13 cellular contexts compared by ENCODE assay signal in the genomic region with DNA sequence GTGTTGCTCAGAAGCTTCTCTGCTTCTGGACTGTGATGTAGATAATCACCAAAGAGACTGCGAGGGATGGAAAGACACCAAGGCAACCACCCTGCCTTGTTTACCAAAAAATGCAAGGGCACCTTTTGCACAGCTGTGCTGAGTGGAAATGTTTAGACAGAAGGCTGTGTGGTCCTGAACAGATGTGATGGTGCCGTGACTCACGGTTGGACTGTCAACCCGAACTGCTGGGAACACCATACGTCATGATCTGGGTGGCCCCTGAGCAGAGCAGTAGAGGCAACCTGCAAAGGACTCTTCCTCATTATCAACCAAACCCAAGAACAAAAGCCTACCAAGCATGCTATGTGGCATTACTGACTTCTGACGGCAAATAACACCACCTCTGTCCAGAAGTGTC.
DNase-seq lines count a peak whose midpoint lies in the region; ATAC-seq and TF ChIP-seq lines count a peak whose summit lies in the region.
"Had no signal": no experiment of that assay in that cellular context is flagged by ENCODE, and none has a peak within 500 bp of the region (broad histone marks: within the 10 kb centered on the region; RNA-seq: fewer than 3 reads in every experiment).

No MANE protein-coding gene starts in this region.

- no peak for ATAC-seq in GM21723 (IDR thresholded peaks at IDR 0.05; ENCODE audit: unreplicated experiment)
- ATAC-seq in GM18873 (IDR thresholded peaks at IDR 0.05; ENCODE audit: low FRiP score, unreplicated experiment), result no peak
- ATAC-seq: HCT116, lower lobe of right lung had no signal

- no peak overlapping the region for H3K4me3 ChIP-seq in fibroblast of villous mesenchyme (ENCODE audit: low read depth, low read length)
- H3K4me3 ChIP-seq: lower lobe of right lung had no signal

- DNase-seq in GM04504 (ENCODE audit: low read depth), result peak; percentile 17
- DNase-seq in fibroblast of villous mesenchyme (ENCODE audit: low read depth), result peak; percentile 48
- DNase-seq in stimulated activated CD4-positive, alpha-beta T cell treated with anti-CD3 and anti-CD28 coated beads, TNF-alpha, amount 100 ng/mL, for 24 hours (ENCODE audit: low read depth in 3 of 3), result peak; percentile 17 to 49 (median 21)
- DNase-seq in ecto neural progenitor cell (ENCODE audit: low spot score), result no peak
- DNase-seq in NCI-H69 (lab: John Stamatoyannopoulos, UW), result no peak
- DNase-seq: lower lobe of right lung, NCI-H1694, nucleus accumbens, trophoblast cell had no signal

- no peak for TF ChIP-seq CTCF in fibroblast of villous mesenchyme (IDR thresholded peaks at IDR 0.05; ENCODE audit: insufficient read depth, low read depth, low read length)

- peak; percentile 80 for TF ChIP-seq POLR2A in Raji (IDR thresholded peaks at IDR 0.05; ENCODE audit: insufficient read depth, low read depth, low read length)

Comparison
In these comparisons a context has a peak if more than half of its experiments do, and no peak if none do; other contexts are left out.
1. DNase-seq: peak in GM04504 (single experiment), fibroblast of villous mesenchyme (single experiment) and stimulated activated CD4-positive, alpha-beta T cell treated with anti-CD3 and anti-CD28 coated beads, TNF-alpha, amount 100 ng/mL, for 24 hours (3 of 3); none in ecto neural progenitor cell (single experiment) and NCI-H69 (single experiment).